Comparison of ENCODE assay signal across 10 cellular contexts in the genomic region with DNA sequence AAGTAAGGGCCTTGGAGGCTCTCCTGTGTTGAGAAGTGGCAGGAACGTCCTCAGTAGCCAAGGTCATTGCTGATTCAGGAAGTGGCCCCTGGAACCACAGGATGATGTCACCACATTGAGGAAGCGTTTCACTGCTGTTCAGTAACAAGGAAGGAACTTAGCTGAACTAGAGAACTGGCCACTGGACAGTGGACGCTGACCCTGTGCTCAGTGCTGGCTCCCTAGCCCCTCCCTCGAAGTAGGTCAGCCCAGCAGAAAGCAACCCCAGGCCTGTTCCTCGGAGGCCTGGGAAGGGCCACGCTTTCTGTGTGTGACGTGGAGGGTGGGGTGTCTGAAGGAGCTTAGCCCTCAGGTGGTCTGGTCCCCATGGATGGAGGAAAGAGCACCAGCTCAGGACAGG. TPM values are rescaled to one million over a fixed set of nuclear protein-coding genes. Genes with fewer than 3 reads are reported as not detected.
A peak's percentile ranks its signal among the peaks of the same experiment; 100 is the strongest.
DNase-seq lines count a peak whose midpoint lies in the region; ATAC-seq and TF ChIP-seq lines count a peak whose summit lies in the region.
"Had no signal": no experiment of that assay in that cellular context is flagged by ENCODE, and none has a peak within 500 bp of the region (broad histone marks: within the 10 kb centered on the region; RNA-seq: fewer than 3 reads in every experiment).

No MANE protein-coding gene starts in this region.

- peaks cover 33% of the 10 kb centered on the region for H3K4me1 Mint-ChIP-seq in activated naive CD4-positive, alpha-beta T cell treated with anti-CD3 and anti-CD28 coated beads, Interleukin-2, amount 10 ng/mL, durations not matched to agents 7 days and 5 days
- H3K4me1 Mint-ChIP-seq: mesothelial cell of epicardium had no signal

- H3K27me3 ChIP-seq in sigmoid colon = no peaks in the 10 kb centered on the region

- no peak overlapping the region for H3K4me3 ChIP-seq in sigmoid colon

- H3K4me1 ChIP-seq in sigmoid colon = peaks cover 0 to 32% (median 18%) of the 10 kb centered on the region in 4 donors

- CTCF ChIA-PET in activated naive CD4-positive, alpha-beta T cell treated with anti-CD3 and anti-CD28 coated beads, Interleukin-2, amount 10 ng/mL, durations not matched to agents 7 days and 5 days (lab: Charles Lee) = no interaction called here

- ATAC-seq in Right ventricle myocardium inferior (peak; percentile 61), HG02642 (IDR thresholded peaks at IDR 0.05; ENCODE audit: poor library complexity, unreplicated experiment) (no peak), HG02571 (IDR thresholded peaks at IDR 0.05; ENCODE audit: unreplicated experiment) (no peak)
- ATAC-seq: stimulated activated effector memory CD8-positive, alpha-beta T cell treated with anti-CD3 and anti-CD28 coated beads, Interleukin-12 subunit alpha, Interleukin-12 subunit beta, amount 100 ng/mL, for 72 hours had no signal

- no peaks in the 10 kb centered on the region for H3K9me3 ChIP-seq in sigmoid colon

- intact Hi-C loops in Right ventricle myocardium inferior (cut with DNase I) = no loop called here
- intact Hi-C loops in sigmoid colon (cut with DNase I) = no loop called here

- no peak overlapping the region for H3K27ac Mint-ChIP-seq in activated naive CD4-positive, alpha-beta T cell treated with anti-CD3 and anti-CD28 coated beads, Interleukin-2, amount 10 ng/mL, durations not matched to agents 7 days and 5 days
- H3K27ac Mint-ChIP-seq: mesothelial cell of epicardium had no signal

- TF ChIP-seq CTCF in sigmoid colon (IDR thresholded peaks at IDR 0.05) = no peak

- TF ChIP-seq EP300 in sigmoid colon (IDR thresholded peaks at IDR 0.05) = no peak

- no peaks in the 10 kb centered on the region for H3K36me3 ChIP-seq in sigmoid colon

- 55 to 64% methylated on average over 7 of the region's 7 CpGs for WGBS in sigmoid colon, 2 donors

- no peak for TF ChIP-seq POLR2A in sigmoid colon (IDR thresholded peaks at IDR 0.05)

- DNase-seq in HCEC 1CT (peak; percentile 68), SW480 (ENCODE audit: low spot score) (peak; percentile 63), Right ventricle myocardium inferior (ENCODE audit: missing footprints) (no peak), sigmoid colon (peak; percentile 72)
- no peak for DNase-seq in activated naive CD4-positive, alpha-beta T cell treated with anti-CD3 and anti-CD28 coated beads, Interleukin-2, amount 10 ng/mL, durations not matched to agents 7 days and 5 days
- DNase-seq in activated CD8-positive, alpha-beta memory T cell treated with anti-CD3 and anti-CD28 coated beads, Interleukin-2, amount 50 U/mL, for 48 hours = no peak

- no peaks in the 10 kb centered on the region for H3K36me3 Mint-ChIP-seq in activated naive CD4-positive, alpha-beta T cell treated with anti-CD3 and anti-CD28 coated beads, Interleukin-2, amount 10 ng/mL, durations not matched to agents 7 days and 5 days
- H3K36me3 Mint-ChIP-seq: mesothelial cell of epicardium; stimulated activated effector memory CD8-positive, alpha-beta T cell treated with anti-CD3 and anti-CD28 coated beads, Interleukin-12 subunit alpha, Interleukin-12 subunit beta, amount 100 ng/mL, for 72 hours had no signal

- H3K9me3 Mint-ChIP-seq in activated naive CD4-positive, alpha-beta T cell treated with anti-CD3 and anti-CD28 coated beads, Interleukin-2, amount 10 ng/mL, durations not matched to agents 7 days and 5 days = no peaks in the 10 kb centered on the region
- H3K9me3 Mint-ChIP-seq: mesothelial cell of epicardium; stimulated activated effector memory CD8-positive, alpha-beta T cell treated with anti-CD3 and anti-CD28 coated beads, Interleukin-12 subunit alpha, Interleukin-12 subunit beta, amount 100 ng/mL, for 72 hours had no signal

- H3K27ac ChIP-seq in sigmoid colon = peak overlapping the region in 3 of 4 donors; percentile 12 to 37 (median 33)

- H3K27me3 Mint-ChIP-seq in activated naive CD4-positive, alpha-beta T cell treated with anti-CD3 and anti-CD28 coated beads, Interleukin-2, amount 10 ng/mL, durations not matched to agents 7 days and 5 days = peaks cover 93% of the 10 kb centered on the region

- no peak overlapping the region for H3K4me3 Mint-ChIP-seq in activated naive CD4-positive, alpha-beta T cell treated with anti-CD3 and anti-CD28 coated beads, Interleukin-2, amount 10 ng/mL, durations not matched to agents 7 days and 5 days
- H3K4me3 Mint-ChIP-seq: mesothelial cell of epicardium; stimulated activated effector memory CD8-positive, alpha-beta T cell treated with anti-CD3 and anti-CD28 coated beads, Interleukin-12 subunit alpha, Interleukin-12 subunit beta, amount 100 ng/mL, for 72 hours had no signal

RNA-seq across cellular contexts. Expression of a gene that starts 58.3 kb away (rescaled TPM):
- total RNA-seq in Right ventricle myocardium inferior = 5.3 TPM
- 10 to 100 TPM; 15.2 to 22.4 (median 16.0) TPM for total RNA-seq in sigmoid colon
- 10 to 100 TPM in 1 of 3 donors, 1 to 10 TPM in 2; 6.6 to 12.1 (median 6.9) TPM for polyA plus RNA-seq in sigmoid colon

Comparison
In these comparisons a context has a peak if more than half of its experiments do, and no peak if none do; other contexts are left out.
1. DNase-seq: peak in HCEC 1CT (single experiment), SW480 (single experiment) and sigmoid colon (single experiment); none in Right ventricle myocardium inferior (single experiment), activated naive CD4-positive, alpha-beta T cell treated with anti-CD3 and anti-CD28 coated beads, Interleukin-2, amount 10 ng/mL, durations not matched to agents 7 days and 5 days (single experiment) and activated CD8-positive, alpha-beta memory T cell treated with anti-CD3 and anti-CD28 coated beads, Interleukin-2, amount 50 U/mL, for 48 hours (single experiment).